Comparison of ENCODE assay signal across 9 cellular contexts in genomic region chr3:160885791-160886286, GRCh38.
DNase-seq lines count a peak whose midpoint lies in the region; ATAC-seq and TF ChIP-seq lines count a peak whose summit lies in the region.
"Had no signal": no experiment of that assay in that cellular context is flagged by ENCODE, and none has a peak within 500 bp of the region (broad histone marks: within the 10 kb centered on the region; RNA-seq: fewer than 3 reads in every experiment).

No MANE protein-coding gene starts in this region.

- no peaks in the 10 kb centered on the region for H3K9me3 ChIP-seq in lower lobe of right lung

- H3K27ac Mint-ChIP-seq in type B pancreatic cell (no peak overlapping the region), immature natural killer cell (no peak overlapping the region)

- DNase-seq in D341Med (ENCODE audit: low spot score): peak; percentile 42
- DNase-seq in KBM-7: peak; percentile 19
- peak; percentile 29 for DNase-seq in amniotic epithelial cell (ENCODE audit: low read depth)
- DNase-seq in lower lobe of right lung: peak; percentile 50
- no peak for DNase-seq in type B pancreatic cell (ENCODE audit: extremely low spot score, unreplicated experiment)
- DNase-seq in GM10266 (ENCODE audit: extremely low spot score): no peak
- DNase-seq in immature natural killer cell: no peak

- no peaks in the 10 kb centered on the region for H3K27me3 ChIP-seq in lower lobe of right lung (ENCODE audit: low read depth)

- ATAC-seq in GM21576 (IDR thresholded peaks at IDR 0.05; ENCODE audit: unreplicated experiment) (peak; percentile 36), lower lobe of right lung (peak; percentile 39 to 43)
- ATAC-seq: HCT116 had no signal

- no peaks in the 10 kb centered on the region for H3K4me1 ChIP-seq in lower lobe of right lung

- intact Hi-C loops in lower lobe of right lung (cut with DNase I): no loop called here

- peaks cover 29% of the 10 kb centered on the region for H3K9me3 Mint-ChIP-seq in type B pancreatic cell
- H3K9me3 Mint-ChIP-seq in immature natural killer cell: peaks cover 0 to 4% (median 0%) of the 10 kb centered on the region in 6 donors

- no peak overlapping the region for H3K4me3 ChIP-seq in lower lobe of right lung

- in situ Hi-C loops in KBM-7 (cut with MboI; ENCODE audit: low pct_unique_long_range_greater_than_20kb, low sequenced_read_pairs): no loop called here

- no peaks in the 10 kb centered on the region for H3K36me3 ChIP-seq in lower lobe of right lung

- H3K4me1 Mint-ChIP-seq in type B pancreatic cell (ENCODE audit: unreplicated experiment): peaks cover 5% of the 10 kb centered on the region
- H3K4me1 Mint-ChIP-seq in immature natural killer cell: peaks cover 14 to 52% of the 10 kb centered on the region in 2 donors

- H3K27me3 Mint-ChIP-seq in type B pancreatic cell (no peaks in the 10 kb centered on the region), immature natural killer cell (ENCODE audit: low read depth in 3 of 3) (peaks cover 0 to 2% (median 0%) of the 10 kb centered on the region in 3 donors)

- H3K4me3 Mint-ChIP-seq in type B pancreatic cell (no peak overlapping the region), immature natural killer cell (no peak overlapping the region)

- H3K36me3 Mint-ChIP-seq in type B pancreatic cell (peaks cover 6% of the 10 kb centered on the region), immature natural killer cell (peaks cover 10 to 22% (median 22%) of the 10 kb centered on the region in 3 donors)

- no peak for TF ChIP-seq CTCF in lower lobe of right lung (IDR thresholded peaks at IDR 0.05)
- TF ChIP-seq CTCF in type B pancreatic cell (conservative IDR thresholded peaks at IDR 0.05): no peak
- no peak for TF ChIP-seq CTCF in GM10266 (IDR thresholded peaks at IDR 0.05; ENCODE audit: control insufficient read depth, insufficient read depth, low read depth, missing control alignments)

- no peak overlapping the region for H3K27ac ChIP-seq in lower lobe of right lung

Comparison
In these comparisons a context has a peak if more than half of its experiments do, and no peak if none do; other contexts are left out.
1. DNase-seq: peak in D341Med (single experiment), KBM-7 (single experiment), amniotic epithelial cell (single experiment) and lower lobe of right lung (single experiment); none in type B pancreatic cell (single experiment), GM10266 (single experiment) and immature natural killer cell (0 of 3).